Comparison of ENCODE assay signal across 8 cellular contexts in the genomic region with DNA sequence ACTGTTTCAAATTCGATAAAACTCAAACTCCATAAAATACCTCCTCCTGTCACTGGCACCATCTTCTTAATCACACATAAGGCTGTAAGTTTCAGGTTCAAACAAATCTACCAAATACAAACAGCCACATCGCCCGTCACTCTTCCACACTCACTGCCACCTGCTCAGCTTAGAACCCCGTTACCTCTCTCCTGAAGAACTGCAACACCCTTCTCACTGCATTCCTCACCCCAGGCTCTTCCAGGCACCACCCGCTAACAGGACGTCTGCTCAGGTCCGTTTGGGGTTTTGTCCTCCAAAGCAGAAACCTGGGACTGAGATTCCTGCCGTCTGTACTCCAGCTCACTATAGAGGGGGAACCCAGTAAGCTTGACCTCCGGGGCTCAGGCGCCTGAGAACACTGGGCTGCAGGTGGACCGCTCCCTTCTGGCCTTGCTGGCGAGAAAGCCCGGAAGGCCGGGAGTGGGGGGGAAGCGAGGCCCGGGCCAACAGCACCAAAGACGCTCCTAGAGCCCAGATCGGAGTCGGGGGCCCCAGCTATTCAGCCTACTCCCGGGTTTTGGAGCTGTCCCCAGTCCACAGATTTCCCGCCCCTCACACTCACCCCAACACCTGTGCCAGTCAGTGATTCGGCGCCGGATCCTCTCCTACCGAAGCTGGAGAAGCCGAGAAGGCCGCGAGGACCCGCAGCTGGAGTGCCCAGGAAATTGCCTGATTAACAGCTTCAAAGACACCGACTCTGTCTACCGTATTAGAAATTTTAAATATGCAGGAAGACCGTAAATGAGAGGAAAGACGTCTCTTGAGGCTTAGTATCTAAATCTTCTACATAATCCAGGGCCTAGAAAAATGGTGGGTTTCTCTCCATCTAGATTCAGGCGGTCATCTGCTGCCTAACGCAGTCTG. TPM values are rescaled to one million over a fixed set of nuclear protein-coding genes. Genes with fewer than 3 reads are reported as not detected.
DNase-seq lines count a peak whose midpoint lies in the region; ATAC-seq and TF ChIP-seq lines count a peak whose summit lies in the region.

AP3M1 (minus strand) TSS at position 678 of the 906 bp plus-strand sequence. CDS start 12,449 bp downstream, outside the sequence.

- peaks cover 10% of the 10 kb centered on the region; the same call in 1 of the 2 replicates for H3K36me3 ChIP-seq in HUES64 (ENCODE audit: insufficient read depth, low read length)
- peaks cover 0 to 6% (median 0%) of the 10 kb centered on the region in 4 donors for H3K36me3 ChIP-seq in sigmoid colon

- DNase-seq in DMS79 treated with DMSO at 0.1 percent for 48 hours (lab: John Stamatoyannopoulos, UW): peak; percentile 17
- DNase-seq in T follicular helper cell (ENCODE audit: low read depth): peak; percentile 80
- peak; percentile 86 for DNase-seq in hepatic stellate cell (ENCODE audit: low spot score)
- peak; percentile 91 for DNase-seq in sigmoid colon
- DNase-seq in EL: no peak

- H3K27ac ChIP-seq in HUES64 (ENCODE audit: low read depth, low read length) (peak within 1 kb of the TSS; percentile 90), adipose tissue (ENCODE audit: low read depth, low read length) (no peak within 1 kb of the TSS), sigmoid colon (peak within 1 kb of the TSS; percentile 85 to 92 (median 88))

- WGBS in HUES64: under 1% methylated on average over 35 of the region's 35 CpGs
- 0% methylated on average over 35 of the region's 35 CpGs for WGBS in adipose tissue, 3 donors
- 0 to 1% methylated on average over 35 of the region's 35 CpGs for WGBS in sigmoid colon, 2 donors

- H3K9me3 ChIP-seq in HUES64 (ENCODE audit: insufficient read depth, low read depth, low read length): no peaks in the 10 kb centered on the region
- no peaks in the 10 kb centered on the region for H3K9me3 ChIP-seq in sigmoid colon

- no peak for TF ChIP-seq CTCF in sigmoid colon (IDR thresholded peaks at IDR 0.05)

- no peaks in the 10 kb centered on the region for H3K27me3 ChIP-seq in HUES64 (ENCODE audit: insufficient read depth, low read length)
- no peaks in the 10 kb centered on the region for H3K27me3 ChIP-seq in sigmoid colon

- H3K4me1 ChIP-seq in HUES64 (ENCODE audit: insufficient read depth, low read length): peaks cover 19% of the 10 kb centered on the region
- peaks cover 0 to 74% (median 56%) of the 10 kb centered on the region in 4 donors for H3K4me1 ChIP-seq in sigmoid colon

- TF ChIP-seq POLR2A in sigmoid colon (IDR thresholded peaks at IDR 0.05): no peak

- no peak for TF ChIP-seq EP300 in sigmoid colon (IDR thresholded peaks at IDR 0.05)

- peak within 1 kb of the TSS; percentile 85 for H3K4me3 ChIP-seq in HUES64 (ENCODE audit: low read length)
- peak within 1 kb of the TSS; percentile 74 to 85 (median 84) for H3K4me3 ChIP-seq in sigmoid colon

- intact Hi-C loops in sigmoid colon (cut with DNase I): loop anchor here (5.0 kb wide), 1 partner anchor 677 kb away; the partner anchor contains the start of gene KAT6B

- H3K9ac ChIP-seq in HUES64 (ENCODE audit: low read depth, low read length): peak within 1 kb of the TSS; percentile 91

- ATAC-seq in GM21447 (IDR thresholded peaks at IDR 0.05; ENCODE audit: unreplicated experiment): peak; percentile 51

RNA-seq across cellular contexts. Expression of gene AP3M1, which starts in this region (rescaled TPM):
- polyA plus RNA-seq in HUES64 (2013, experiment 1 of 2): 43.0 TPM
- 46.9 TPM for polyA plus RNA-seq in HUES64 (2013, experiment 2 of 2)
- polyA plus RNA-seq in adipose tissue (10 to 100 TPM; 11.2 to 20.2 (median 13.2) TPM), sigmoid colon (10 to 100 TPM; 13.8 to 19.2 (median 18.3) TPM)
- 10 to 100 TPM; 26.7 to 36.3 (median 30.3) TPM for total RNA-seq in sigmoid colon
